Comparison of ENCODE assay signal across 8 cellular contexts in the genomic region with DNA sequence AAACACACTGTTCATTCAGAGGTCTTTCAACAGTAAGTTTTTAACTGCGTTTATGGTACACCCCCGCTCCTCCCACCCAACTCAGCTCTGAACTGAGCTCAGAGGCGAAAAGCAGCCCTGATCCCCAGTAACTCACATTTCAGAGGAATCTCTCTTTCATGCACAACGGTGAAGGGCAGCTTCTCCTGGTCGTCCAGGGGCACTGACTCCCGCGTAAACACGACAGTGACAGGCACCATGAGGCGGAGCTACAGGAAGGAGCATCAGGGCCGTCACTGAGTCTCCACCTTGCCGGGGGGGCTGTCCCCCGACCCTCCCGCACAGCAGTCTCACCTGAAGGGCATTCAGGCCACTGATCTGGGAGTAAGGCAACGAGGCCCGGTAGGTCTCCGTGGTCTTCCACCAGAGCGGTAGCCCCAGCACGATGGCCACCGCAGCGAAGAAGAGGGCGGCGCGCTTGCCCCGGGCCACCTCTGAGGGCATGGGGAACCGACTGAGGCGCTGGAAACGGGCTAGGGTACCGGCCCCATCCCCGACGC. TPM values are rescaled to one million over a fixed set of nuclear protein-coding genes. Genes with fewer than 3 reads are reported as not detected.
DNase-seq lines count a peak whose midpoint lies in the region; ATAC-seq and TF ChIP-seq lines count a peak whose summit lies in the region.

No MANE protein-coding gene starts in this region.

- peaks cover 15% of the 10 kb centered on the region for H3K4me1 ChIP-seq in A673 (ENCODE audit: insufficient read depth, low read length, poor library complexity, severe bottlenecking)
- peaks cover 57% of the 10 kb centered on the region for H3K4me1 ChIP-seq in left ventricle myocardium inferior

- no peak for TF ChIP-seq CTCF in A673 (conservative IDR thresholded peaks at IDR 0.05; ENCODE audit: low read depth, low read length)
- no peak for TF ChIP-seq CTCF in left ventricle myocardium inferior (IDR thresholded peaks at IDR 0.05; ENCODE audit: borderline replicate concordance)
- no peak for TF ChIP-seq CTCF in retinal pigment epithelial cell (conservative IDR thresholded peaks at IDR 0.05; ENCODE audit: low read depth, low read length)

- POLR2A ChIA-PET in A673 (lab: Charles Lee; ENCODE audit: low non-redundant PET) = interaction anchor here (0.6 kb wide), 2 partner anchors 272 to 1364 kb away, joined by 3 to 11 read pairs; no protein-coding TSS in a partner anchor

- peaks cover 9 to 21% of the 10 kb centered on the region in 2 donors for H3K36me3 Mint-ChIP-seq in activated naive CD4-positive, alpha-beta T cell treated with anti-CD3 and anti-CD28 coated beads, Interleukin-2, amount 50 U/mL, for 72 hours

- H3K27ac ChIP-seq in A673 (ENCODE audit: low read depth, low read length, poor library complexity, severe bottlenecking) (peak overlapping the region; percentile 65), left ventricle myocardium inferior (replicated peaks) (peak overlapping the region; percentile 84)

- peak overlapping the region; percentile 93 to 98 for H3K27ac Mint-ChIP-seq in activated naive CD4-positive, alpha-beta T cell treated with anti-CD3 and anti-CD28 coated beads, Interleukin-2, amount 50 U/mL, for 72 hours

- ATAC-seq in GM18511 (IDR thresholded peaks at IDR 0.05; ENCODE audit: unreplicated experiment) (peak; percentile 35), HG03196 (IDR thresholded peaks at IDR 0.05; ENCODE audit: unreplicated experiment) (peak; percentile 20)
- peak; percentile 51 to 56 for ATAC-seq in activated naive CD4-positive, alpha-beta T cell treated with anti-CD3 and anti-CD28 coated beads, Interleukin-2, amount 50 U/mL, for 72 hours

- peak; percentile 46 for DNase-seq in A673 (ENCODE audit: low spot score)
- DNase-seq in activated naive CD4-positive, alpha-beta T cell treated with anti-CD3 and anti-CD28 coated beads, Interleukin-2, amount 50 U/mL, for 72 hours (ENCODE audit: low spot score in 2 of 2) = peak in 1 of 2 donors; percentile 50
- DNase-seq in left ventricle myocardium inferior = peak; percentile 25
- no peak for DNase-seq in retinal pigment epithelial cell (ENCODE audit: low read depth)
- no peak for DNase-seq in NCI-H128 (lab: John Stamatoyannopoulos, UW; ENCODE audit: unreplicated experiment)

- H3K27me3 ChIP-seq in A673 (replicated peaks; ENCODE audit: insufficient read depth, low read depth, low read length, poor library complexity) (no peaks in the 10 kb centered on the region), left ventricle myocardium inferior (ENCODE audit: low read depth) (no peaks in the 10 kb centered on the region)

- intact Hi-C loops in A673 (cut with micrococcal nuclease; ENCODE audit: unreplicated experiment) = loop anchor here (2.0 kb wide), 1 partner anchor 18 kb away; a partner anchor contains a TSS
- intact Hi-C loops in left ventricle myocardium inferior (cut with micrococcal nuclease) = no loop called here

- peak overlapping the region; percentile 81 for H3K4me3 ChIP-seq in A673 (ENCODE audit: low read depth, low read length, poor library complexity, severe bottlenecking)
- H3K4me3 ChIP-seq in left ventricle myocardium inferior = peak overlapping the region; percentile 93
- H3K4me3 ChIP-seq in retinal pigment epithelial cell (ENCODE audit: low read length) = peak overlapping the region; percentile 89

- BruUV-seq in A673 (replicated peaks; lab: Mats Ljungman, UMichigan) = no TSS peak

- CTCF ChIA-PET in A673 (lab: Charles Lee) = no interaction called here

- H3K9me3 ChIP-seq in A673 (ENCODE audit: low read depth, low read length, poor library complexity, severe bottlenecking) (no peaks in the 10 kb centered on the region), left ventricle myocardium inferior (replicated peaks) (no peaks in the 10 kb centered on the region)

- H3K36me3 ChIP-seq in A673 (ENCODE audit: insufficient read depth, low read length, poor library complexity, severe bottlenecking) = peaks cover 3% of the 10 kb centered on the region
- H3K36me3 ChIP-seq in left ventricle myocardium inferior = peaks cover 16% of the 10 kb centered on the region

- no peaks in the 10 kb centered on the region for H3K9me3 Mint-ChIP-seq in activated naive CD4-positive, alpha-beta T cell treated with anti-CD3 and anti-CD28 coated beads, Interleukin-2, amount 50 U/mL, for 72 hours

TF ChIP-seq in PFSK-1, 5 proteins besides CTCF, POLR2A, EP300 and RAD21:
- TF ChIP-seq SIN3A (IDR thresholded peaks at IDR 0.05; ENCODE audit: borderline replicate concordance, insufficient read depth, low read length) (peak; percentile 56; the same call in 1 of the 2 replicates), TAF1 (IDR thresholded peaks at IDR 0.05; ENCODE audit: borderline replicate concordance, insufficient read depth, low read length) (no peak), POLR2AphosphoS5 (IDR thresholded peaks at IDR 0.05; ENCODE audit: low read depth, low read length) (no peak), FOXP2 (optimal IDR thresholded peaks at IDR 0.05; ENCODE audit: borderline replicate concordance, extremely low read depth, extremely low read length, insufficient read depth) (peak; percentile 66)

RNA-seq across cellular contexts. Expression of a gene that starts 0.5 kb away (rescaled TPM):
- total RNA-seq in A673 (2021) (51.6 and 64.8 TPM in 2 replicates), left ventricle myocardium inferior (38.2 TPM)
- polyA plus RNA-seq in PFSK-1 (2012; ENCODE audit: insufficient read length, low read depth) = 40.3 TPM
- 10 to 100 TPM; 39.6 to 44.1 TPM for total RNA-seq in activated naive CD4-positive, alpha-beta T cell treated with anti-CD3 and anti-CD28 coated beads, Interleukin-2, amount 50 U/mL, for 72 hours

RNA-seq across cellular contexts. Expression of a gene that starts 5.9 kb away (rescaled TPM):
- total RNA-seq in A673 (2021) = 9.7 and 12.0 TPM in 2 replicates
- 19.1 TPM for polyA plus RNA-seq in PFSK-1 (2012; ENCODE audit: insufficient read length, low read depth)
- 100 to 1,000 TPM in 1 of 2 donors, 10 to 100 TPM in 1; 41.6 to 220 TPM for total RNA-seq in activated naive CD4-positive, alpha-beta T cell treated with anti-CD3 and anti-CD28 coated beads, Interleukin-2, amount 50 U/mL, for 72 hours
- 329 TPM for total RNA-seq in left ventricle myocardium inferior

RNA-seq across cellular contexts. Expression of a gene that starts 18.4 kb away (rescaled TPM):
- total RNA-seq in A673 (2021) (44.6 and 46.8 TPM in 2 replicates), left ventricle myocardium inferior (22.5 TPM)
- 51.0 TPM for polyA plus RNA-seq in PFSK-1 (2012; ENCODE audit: insufficient read length, low read depth)
- 10 to 100 TPM; 53.0 to 56.6 TPM for total RNA-seq in activated naive CD4-positive, alpha-beta T cell treated with anti-CD3 and anti-CD28 coated beads, Interleukin-2, amount 50 U/mL, for 72 hours

RNA-seq across cellular contexts. Expression of a gene that starts 28.0 kb away (rescaled TPM):
- total RNA-seq in A673 (2021) (213 and 219 TPM in 2 replicates), left ventricle myocardium inferior (1.0 TPM)
- 62.6 TPM for polyA plus RNA-seq in PFSK-1 (2012; ENCODE audit: insufficient read length, low read depth)
- 100 to 1,000 TPM; 150 to 326 TPM for total RNA-seq in activated naive CD4-positive, alpha-beta T cell treated with anti-CD3 and anti-CD28 coated beads, Interleukin-2, amount 50 U/mL, for 72 hours

RNA-seq across cellular contexts. Expression of a gene that starts 43.2 kb away (rescaled TPM):
- total RNA-seq in A673 (2021) = 34.6 and 36.8 TPM in 2 replicates
- polyA plus RNA-seq in PFSK-1 (2012; ENCODE audit: insufficient read length, low read depth) = 9.6 TPM
- 10 to 100 TPM; 29.7 to 32.2 TPM for total RNA-seq in activated naive CD4-positive, alpha-beta T cell treated with anti-CD3 and anti-CD28 coated beads, Interleukin-2, amount 50 U/mL, for 72 hours
- total RNA-seq in left ventricle myocardium inferior = 6.7 TPM

Comparison
In these comparisons a context has a peak if more than half of its experiments do, and no peak if none do; other contexts are left out.
1. DNase-seq: peak in A673 (single experiment) and left ventricle myocardium inferior (single experiment); none in retinal pigment epithelial cell (single experiment) and NCI-H128 (single experiment).
2. Peak in every context shown above with its lines, with median percentiles within 50 percentile points of each other: H3K4me3 ChIP-seq and ATAC-seq.